ENCODE assay signal across 9 cellular contexts in genomic region chr1:178532392-178532791, GRCh38. TPM values are rescaled to one million over a fixed set of nuclear protein-coding genes. Genes with fewer than 3 reads are reported as not detected.
DNase-seq lines count a peak whose midpoint lies in the region; ATAC-seq and TF ChIP-seq lines count a peak whose summit lies in the region.
"Had no signal": no experiment of that assay in that cellular context is flagged by ENCODE, and none has a peak within 500 bp of the region (broad histone marks: within the 10 kb centered on the region; RNA-seq: fewer than 3 reads in every experiment).

No MANE protein-coding gene starts in this region.

- TF ChIP-seq CTCF in fibroblast of villous mesenchyme (IDR thresholded peaks at IDR 0.05; ENCODE audit: insufficient read depth, low read depth, low read length) (peak; percentile 90), neural progenitor cell (IDR thresholded peaks at IDR 0.05) (peak; percentile 91), stomach (IDR thresholded peaks at IDR 0.05) (peak in 5 of 7 experiments; percentile 64 to 91 (median 85))

- H3K27ac ChIP-seq in neural progenitor cell, result no peak overlapping the region
- H3K27ac ChIP-seq in stomach, result no peak overlapping the region

- peak; percentile 85 for ATAC-seq in GM21529 (IDR thresholded peaks at IDR 0.05; ENCODE audit: unreplicated experiment)

- H3K4me3 ChIP-seq in fibroblast of villous mesenchyme (ENCODE audit: low read depth, low read length) (no peak overlapping the region), neural progenitor cell (no peak overlapping the region), stomach (no peak overlapping the region)

- H3K36me3 ChIP-seq in neural progenitor cell (no peaks in the 10 kb centered on the region), stomach (no peaks in the 10 kb centered on the region)

- DNase-seq in D341Med (ENCODE audit: low spot score), result peak; percentile 90
- DNase-seq in LHCN-M2 (ENCODE audit: low read depth), result peak; percentile 78
- peak; percentile 81 for DNase-seq in RKO (ENCODE audit: low spot score)
- DNase-seq in activated T-helper 1 cell treated with anti-CD3 and anti-CD28 coated beads, Interleukin-12 subunit alpha, Interleukin-12 subunit beta, Interleukin-2, Interleukin-4 antibody, amounts not matched to agents 30 ng/mL and 10 ng/mL and 1 ng/mL, durations not matched to agents 14 hours and 24 hours and 36 hours (ENCODE audit: low spot score), result peak; percentile 50
- peak; percentile 82 for DNase-seq in fibroblast of villous mesenchyme (ENCODE audit: low read depth)
- peak; percentile 84 for DNase-seq in neural progenitor cell (ENCODE audit: low spot score)
- DNase-seq in stomach, result peak; percentile 91

- WGBS in stomach, 5 donors, result 11 to 16% (median 13%) methylated on average over 13 of the region's 13 CpGs

- no peaks in the 10 kb centered on the region for H3K9me3 ChIP-seq in neural progenitor cell (ENCODE audit: low read depth)
- no peaks in the 10 kb centered on the region for H3K9me3 ChIP-seq in stomach

- H3K27me3 Mint-ChIP-seq in activated T-helper 1 cell treated with anti-CD3 and anti-CD28 coated beads, Interleukin-12 subunit alpha, Interleukin-12 subunit beta, Interleukin-2, Interleukin-4 antibody, amounts not matched to agents 30 ng/mL and 10 ng/mL and 1 ng/mL, durations not matched to agents 14 hours and 24 hours and 36 hours (ENCODE audit: insufficient read depth), result peaks cover 3% of the 10 kb centered on the region
- peaks cover 4% of the 10 kb centered on the region for H3K27me3 Mint-ChIP-seq in neural progenitor cell (ENCODE audit: insufficient read depth, low read depth)

- no peaks in the 10 kb centered on the region for H3K27me3 ChIP-seq in neural progenitor cell
- H3K27me3 ChIP-seq in stomach, result no peaks in the 10 kb centered on the region

- H3F3A ChIP-seq in neural progenitor cell (ENCODE audit: low read depth), result no peaks in the 10 kb centered on the region

- no peaks in the 10 kb centered on the region for H3K79me2 ChIP-seq in neural progenitor cell (ENCODE audit: low read depth)

- TF ChIP-seq POLR2A in stomach (IDR thresholded peaks at IDR 0.05), result no peak

- no peak for TF ChIP-seq EP300 in stomach (IDR thresholded peaks at IDR 0.05)

- intact Hi-C loops in activated T-helper 1 cell treated with anti-CD3 and anti-CD28 coated beads, Interleukin-12 subunit alpha, Interleukin-12 subunit beta, Interleukin-2, Interleukin-4 antibody, amounts not matched to agents 30 ng/mL and 10 ng/mL and 1 ng/mL, durations not matched to agents 14 hours and 24 hours and 36 hours (cut with micrococcal nuclease), result loop anchor here (1.0 to 2.0 kb wide), 3 partner anchors 10 to 470 kb away; no protein-coding TSS in a partner anchor
- intact Hi-C loops in stomach (cut with DNase I; ENCODE audit: low total_unique reads), result loop anchor here (5.0 kb wide), 1 partner anchor 470 kb away; no protein-coding TSS in a partner anchor

- H3K4me1 Mint-ChIP-seq in activated T-helper 1 cell treated with anti-CD3 and anti-CD28 coated beads, Interleukin-12 subunit alpha, Interleukin-12 subunit beta, Interleukin-2, Interleukin-4 antibody, amounts not matched to agents 30 ng/mL and 10 ng/mL and 1 ng/mL, durations not matched to agents 14 hours and 24 hours and 36 hours (ENCODE audit: low read depth), result peaks cover 7% of the 10 kb centered on the region
- H3K4me1 Mint-ChIP-seq in neural progenitor cell, result peaks cover 11% of the 10 kb centered on the region

- no peaks in the 10 kb centered on the region for H3K36me3 Mint-ChIP-seq in activated T-helper 1 cell treated with anti-CD3 and anti-CD28 coated beads, Interleukin-12 subunit alpha, Interleukin-12 subunit beta, Interleukin-2, Interleukin-4 antibody, amounts not matched to agents 30 ng/mL and 10 ng/mL and 1 ng/mL, durations not matched to agents 14 hours and 24 hours and 36 hours (ENCODE audit: low read depth)
- H3K36me3 Mint-ChIP-seq in neural progenitor cell, result no peaks in the 10 kb centered on the region

- no peak overlapping the region for H3K4me3 Mint-ChIP-seq in activated T-helper 1 cell treated with anti-CD3 and anti-CD28 coated beads, Interleukin-12 subunit alpha, Interleukin-12 subunit beta, Interleukin-2, Interleukin-4 antibody, amounts not matched to agents 30 ng/mL and 10 ng/mL and 1 ng/mL, durations not matched to agents 14 hours and 24 hours and 36 hours
- H3K4me3 Mint-ChIP-seq in neural progenitor cell, result no peak overlapping the region

- no peak overlapping the region for H3K27ac Mint-ChIP-seq in activated T-helper 1 cell treated with anti-CD3 and anti-CD28 coated beads, Interleukin-12 subunit alpha, Interleukin-12 subunit beta, Interleukin-2, Interleukin-4 antibody, amounts not matched to agents 30 ng/mL and 10 ng/mL and 1 ng/mL, durations not matched to agents 14 hours and 24 hours and 36 hours
- H3K27ac Mint-ChIP-seq in neural progenitor cell, result peak overlapping the region; percentile 27

- H3K4me1 ChIP-seq in neural progenitor cell, result no peaks in the 10 kb centered on the region
- peaks cover 4 to 20% (median 11%) of the 10 kb centered on the region in 4 donors for H3K4me1 ChIP-seq in stomach

- H4K20me1 ChIP-seq in neural progenitor cell (ENCODE audit: low read depth), result no peaks in the 10 kb centered on the region

- peak overlapping the region; percentile 92 for H2AFZ ChIP-seq in neural progenitor cell (replicated peaks)

- no peak overlapping the region for H3K9ac ChIP-seq in neural progenitor cell

- no peak overlapping the region for H3K4me2 ChIP-seq in neural progenitor cell

- H3K9me3 Mint-ChIP-seq in activated T-helper 1 cell treated with anti-CD3 and anti-CD28 coated beads, Interleukin-12 subunit alpha, Interleukin-12 subunit beta, Interleukin-2, Interleukin-4 antibody, amounts not matched to agents 30 ng/mL and 10 ng/mL and 1 ng/mL, durations not matched to agents 14 hours and 24 hours and 36 hours, result no peaks in the 10 kb centered on the region
- H3K9me3 Mint-ChIP-seq in neural progenitor cell, result no peaks in the 10 kb centered on the region

RNA-seq across cellular contexts. Expression of gene TEX35, which starts 19.5 kb away (rescaled TPM):
- total RNA-seq in LHCN-M2 (2014; rRNA removed), result 0.11 TPM in 1 of 2 replicates, not detected in the other
- polyA plus RNA-seq in LHCN-M2 (2012), result not detected
- total RNA-seq in activated T-helper 1 cell treated with anti-CD3 and anti-CD28 coated beads, Interleukin-12 subunit alpha, Interleukin-12 subunit beta, Interleukin-2, Interleukin-4 antibody, amounts not matched to agents 30 ng/mL and 10 ng/mL and 1 ng/mL, durations not matched to agents 14 hours and 24 hours and 36 hours, result not detected in 2 replicates
- total RNA-seq in fibroblast of villous mesenchyme, result under 0.01 TPM in 1 of 2 replicates, not detected in the other
- total RNA-seq in neural progenitor cell (ENCODE audit: low replicate concordance), result not detected in 2 replicates
- total RNA-seq in stomach, result not detected
- polyA plus RNA-seq in stomach, result under 1 TPM in 1 of 3 donors, not detected in 2; 0.76 TPM
- total RNA-seq: activated CD8-positive, alpha-beta memory T cell treated with anti-CD3 and anti-CD28 coated beads for 36 hours had no signal

RNA-seq across cellular contexts. Expression of gene CLEC20A, which starts 35.6 kb away (rescaled TPM):
- not detected in 2 replicates for total RNA-seq in LHCN-M2 (2014; rRNA removed)
- polyA plus RNA-seq in LHCN-M2 (2012), result not detected
- not detected in 2 replicates for total RNA-seq in activated T-helper 1 cell treated with anti-CD3 and anti-CD28 coated beads, Interleukin-12 subunit alpha, Interleukin-12 subunit beta, Interleukin-2, Interleukin-4 antibody, amounts not matched to agents 30 ng/mL and 10 ng/mL and 1 ng/mL, durations not matched to agents 14 hours and 24 hours and 36 hours
- total RNA-seq in fibroblast of villous mesenchyme, result not detected in 2 replicates
- total RNA-seq in neural progenitor cell (ENCODE audit: low replicate concordance), result not detected in 2 replicates
- not detected for total RNA-seq in stomach
- polyA plus RNA-seq in stomach, result under 1 TPM in 1 of 3 donors, not detected in 2; 0.31 TPM
- total RNA-seq: activated CD8-positive, alpha-beta memory T cell treated with anti-CD3 and anti-CD28 coated beads for 36 hours had no signal
